ENCODE assay signal across 14 cellular contexts in the genomic region with DNA sequence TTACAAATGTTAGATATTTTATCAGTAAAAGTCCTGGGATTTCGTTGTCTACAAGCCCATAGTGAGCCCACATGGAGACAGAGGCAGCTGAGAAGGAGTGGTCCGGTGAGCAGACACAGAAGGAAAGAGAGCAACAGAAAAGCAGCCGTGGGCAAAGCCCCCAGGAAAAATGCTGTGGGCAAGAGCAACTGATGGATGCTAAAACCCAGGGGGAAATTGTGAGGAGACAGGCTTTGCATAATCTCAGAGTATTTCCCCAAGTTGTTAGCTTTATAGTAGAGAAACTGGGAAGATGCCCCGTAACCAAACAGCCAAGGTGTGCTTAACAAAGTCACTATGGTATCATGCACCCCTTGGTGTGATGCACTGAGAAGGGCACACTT. TPM values are rescaled to one million over a fixed set of nuclear protein-coding genes. Genes with fewer than 3 reads are reported as not detected.
DNase-seq lines count a peak whose midpoint lies in the region; ATAC-seq and TF ChIP-seq lines count a peak whose summit lies in the region.
"Had no signal": no experiment of that assay in that cellular context is flagged by ENCODE, and none has a peak within 500 bp of the region (broad histone marks: within the 10 kb centered on the region; RNA-seq: fewer than 3 reads in every experiment).

No MANE protein-coding gene starts in this region.

- H4K5ac ChIP-seq in IMR-90 (ENCODE audit: low read depth, low read length), result no peak overlapping the region

- H2AK9ac ChIP-seq in IMR-90 (replicated peaks; ENCODE audit: low read depth, low read length, poor library complexity), result no peak overlapping the region

- no peak overlapping the region for H3K23ac ChIP-seq in IMR-90 (ENCODE audit: low read depth, low read length)

- H4K20me1 ChIP-seq in IMR-90 (ENCODE audit: insufficient read depth, low read length), result no peaks in the 10 kb centered on the region

- no peak for TF ChIP-seq CTCF in IMR-90 (conservative IDR thresholded peaks at IDR 0.05; ENCODE audit: low read depth, low read length)
- no peak for TF ChIP-seq CTCF in glutamatergic neuron (IDR thresholded peaks at IDR 0.05; ENCODE audit: partially characterized antibody, unreplicated experiment)

- H3K36me3 ChIP-seq in CD4-positive, CD25-positive, alpha-beta regulatory T cell (ENCODE audit: control insufficient read depth, insufficient read depth, low read length), result no peaks in the 10 kb centered on the region
- H3K36me3 ChIP-seq in IMR-90 (ENCODE audit: control insufficient read depth, insufficient read depth, low read length), result no peaks in the 10 kb centered on the region
- no peaks in the 10 kb centered on the region for H3K36me3 ChIP-seq in naive thymus-derived CD4-positive, alpha-beta T cell (ENCODE audit: control insufficient read depth in 2 of 3, insufficient read depth in 3 of 3, low read length in 3 of 3)
- H3K36me3 ChIP-seq: neural progenitor cell, suprapubic skin had no signal

- CTCF ChIA-PET in IMR-90 (lab: Yijun Ruan, JAX), result no interaction called here
- CTCF ChIA-PET in naive thymus-derived CD4-positive, alpha-beta T cell (lab: Charles Lee), result no interaction called here

- H3K9me3 ChIP-seq in CD4-positive, CD25-positive, alpha-beta regulatory T cell (ENCODE audit: control insufficient read depth in 2 of 2, low read length in 2 of 2), result no peaks in the 10 kb centered on the region
- H3K9me3 ChIP-seq in IMR-90 (ENCODE audit: control insufficient read depth, insufficient read depth, low read length), result no peaks in the 10 kb centered on the region
- no peaks in the 10 kb centered on the region for H3K9me3 ChIP-seq in naive thymus-derived CD4-positive, alpha-beta T cell (ENCODE audit: control insufficient read depth in 2 of 3, low read length in 3 of 3)
- H3K9me3 ChIP-seq: suprapubic skin had no signal

- H2AK5ac ChIP-seq in IMR-90 (ENCODE audit: low read depth, low read length), result peak overlapping the region; percentile 78; the same call in 1 of the 2 replicates

- in situ Hi-C loops in IMR-90 (cut with MboI; ENCODE audit: low sequenced_read_pairs), result no loop called here

- no peak overlapping the region for H3K27ac Mint-ChIP-seq in CD4-positive, CD25-positive, alpha-beta regulatory T cell
- no peak overlapping the region for H3K27ac Mint-ChIP-seq in naive thymus-derived CD4-positive, alpha-beta T cell
- H3K27ac Mint-ChIP-seq in glutamatergic neuron (ENCODE audit: unreplicated experiment), result no peak overlapping the region
- H3K27ac Mint-ChIP-seq: neural progenitor cell had no signal

- no peak overlapping the region for H3K4ac ChIP-seq in IMR-90 (ENCODE audit: low read depth, low read length)

- no peak overlapping the region for H2AFZ ChIP-seq in IMR-90 (replicated peaks; ENCODE audit: low read length, poor library complexity)
- H2AFZ ChIP-seq: neural progenitor cell had no signal

- H3K36me3 Mint-ChIP-seq in CD4-positive, CD25-positive, alpha-beta regulatory T cell, result no peaks in the 10 kb centered on the region
- peaks cover 0 to 3% (median 0%) of the 10 kb centered on the region in 5 donors for H3K36me3 Mint-ChIP-seq in naive thymus-derived CD4-positive, alpha-beta T cell
- no peaks in the 10 kb centered on the region for H3K36me3 Mint-ChIP-seq in glutamatergic neuron (ENCODE audit: unreplicated experiment)
- H3K36me3 Mint-ChIP-seq: neural progenitor cell had no signal

- H3K4me3 Mint-ChIP-seq in CD4-positive, CD25-positive, alpha-beta regulatory T cell, result peak overlapping the region; percentile 37 to 66 (median 46)
- peak overlapping the region in 6 of 10 donors; percentile 1 to 55 (median 40) for H3K4me3 Mint-ChIP-seq in naive thymus-derived CD4-positive, alpha-beta T cell
- H3K4me3 Mint-ChIP-seq in glutamatergic neuron (ENCODE audit: unreplicated experiment), result no peak overlapping the region
- H3K4me3 Mint-ChIP-seq: neural progenitor cell had no signal

- no peak overlapping the region for H3K27ac ChIP-seq in CD4-positive, CD25-positive, alpha-beta regulatory T cell (ENCODE audit: insufficient read depth, low read length, poor library complexity, severe bottlenecking)
- H3K27ac ChIP-seq in IMR-90 (ENCODE audit: insufficient read depth, low read length), result no peak overlapping the region
- H3K27ac ChIP-seq in naive thymus-derived CD4-positive, alpha-beta T cell (ENCODE audit: low read depth, low read length), result no peak overlapping the region
- H3K27ac ChIP-seq: neural progenitor cell, suprapubic skin had no signal

- no peak overlapping the region for H2BK120ac ChIP-seq in IMR-90 (ENCODE audit: low read depth, low read length)

- peaks cover 30% of the 10 kb centered on the region for H3K27me3 Mint-ChIP-seq in CD4-positive, CD25-positive, alpha-beta regulatory T cell
- H3K27me3 Mint-ChIP-seq in naive thymus-derived CD4-positive, alpha-beta T cell, result peaks cover 4 to 48% (median 17%) of the 10 kb centered on the region in 5 donors
- peaks cover 7% of the 10 kb centered on the region for H3K27me3 Mint-ChIP-seq in glutamatergic neuron (ENCODE audit: unreplicated experiment)

- no peak overlapping the region for H2BK20ac ChIP-seq in IMR-90 (ENCODE audit: low read depth, low read length)

- no peak overlapping the region for H4K8ac ChIP-seq in IMR-90 (ENCODE audit: low read depth in 2 of 2, low read length in 2 of 2)

- no peaks in the 10 kb centered on the region for H3K9me1 ChIP-seq in IMR-90 (ENCODE audit: insufficient read depth, low read length)

- peaks cover 19% of the 10 kb centered on the region for H3K4me1 ChIP-seq in CD4-positive, CD25-positive, alpha-beta regulatory T cell (ENCODE audit: control insufficient read depth, insufficient read depth, low read length, poor library complexity, severe bottlenecking)
- H3K4me1 ChIP-seq in IMR-90 (ENCODE audit: control insufficient read depth, insufficient read depth, low read length), result peaks cover 7% of the 10 kb centered on the region
- H3K4me1 ChIP-seq in naive thymus-derived CD4-positive, alpha-beta T cell (ENCODE audit: control insufficient read depth in 2 of 2, insufficient read depth in 2 of 2, low read length in 2 of 2), result peaks cover 0 to 3% of the 10 kb centered on the region in 2 donors

- BruUV-seq in IMR-90 (replicated peaks; lab: Mats Ljungman, UMichigan), result no TSS peak

- TF ChIP-seq POLR2A in IMR-90 (IDR thresholded peaks at IDR 0.05; ENCODE audit: low read depth, low read length), result no peak

- no peak overlapping the region for H3K14ac ChIP-seq in IMR-90 (replicated peaks; ENCODE audit: low read depth, low read length)

- DNase-seq in CD4-positive, CD25-positive, alpha-beta regulatory T cell, result no peak
- DNase-seq in IMR-90 (no peak), ecto neural progenitor cell (ENCODE audit: low spot score) (peak; percentile 16), glutamatergic neuron (no peak), ureter (ENCODE audit: low spot score) (no peak), pons (ENCODE audit: low spot score) (no peak)
- DNase-seq in naive thymus-derived CD4-positive, alpha-beta T cell, result no peak
- DNase-seq: cerebellar nuclear complex, kidney, mesendoderm, NCI-H1048, NCI-H2081 had no signal

- TF ChIP-seq RAD21 in IMR-90 (IDR thresholded peaks at IDR 0.05; ENCODE audit: low read length), result no peak

- H3K27me3 ChIP-seq in CD4-positive, CD25-positive, alpha-beta regulatory T cell (ENCODE audit: control insufficient read depth, insufficient read depth, low read length), result peaks cover 30% of the 10 kb centered on the region
- H3K27me3 ChIP-seq in IMR-90 (ENCODE audit: control insufficient read depth, insufficient read depth, low read length), result peaks cover 3% of the 10 kb centered on the region; the same call in 1 of the 2 replicates
- peaks cover 4 to 6% of the 10 kb centered on the region in 2 donors for H3K27me3 ChIP-seq in naive thymus-derived CD4-positive, alpha-beta T cell (ENCODE audit: control insufficient read depth in 2 of 2, insufficient read depth in 2 of 2, low read length in 2 of 2)

- 55% methylated on average over 2 of the region's 4 CpGs; no CpG with 5 or more reads in 1 of the 2 experiments for WGBS in IMR-90 (ENCODE audit: extremely low coverage in 2 of 2, insufficient read length in 1 of 2), 2 experiments

- H2BK5ac ChIP-seq in IMR-90 (ENCODE audit: low read depth, low read length, poor library complexity, severe bottlenecking), result no peak overlapping the region

- intact Hi-C loops in IMR-90 (cut with micrococcal nuclease), result no loop called here
- intact Hi-C loops in naive thymus-derived CD4-positive, alpha-beta T cell (cut with micrococcal nuclease), result loop anchor here in 1 of 2 donors (2.0 to 5.0 kb wide), 2 partner anchors 33 to 37 kb away; no protein-coding TSS in a partner anchor

- POLR2A ChIA-PET in IMR-90 (lab: Charles Lee; ENCODE audit: unreplicated experiment), result no interaction called here
- POLR2A ChIA-PET in naive thymus-derived CD4-positive, alpha-beta T cell (lab: Charles Lee), result interaction anchor here (0.5 to 0.7 kb wide), 2 partner anchors 8 to 56 kb away, joined by 3 to 4 read pairs; no protein-coding TSS in a partner anchor

- H2BK15ac ChIP-seq in IMR-90 (ENCODE audit: low read depth, low read length), result no peak overlapping the region

- no peak overlapping the region for H4K91ac ChIP-seq in IMR-90 (ENCODE audit: insufficient read depth, low read depth, low read length)

- H3K4me3 ChIP-seq in CD4-positive, CD25-positive, alpha-beta regulatory T cell (ENCODE audit: low read depth, low read length), result no peak overlapping the region
- H3K4me3 ChIP-seq in IMR-90 (ENCODE audit: insufficient read depth, low read depth, low read length), result no peak overlapping the region
- no peak overlapping the region for H3K4me3 ChIP-seq in naive thymus-derived CD4-positive, alpha-beta T cell (ENCODE audit: low read length)
- H3K4me3 ChIP-seq: neural progenitor cell, suprapubic skin had no signal

- H3K56ac ChIP-seq in IMR-90 (ENCODE audit: extremely low read depth, insufficient read depth, low read length), result no peak overlapping the region

- no peak overlapping the region for H3K18ac ChIP-seq in IMR-90 (ENCODE audit: low read depth, low read length)

- no peak for ATAC-seq in CD4-positive, CD25-positive, alpha-beta regulatory T cell (ENCODE audit: low read depth in 2 of 2)
- ATAC-seq in IMR-90 (ENCODE audit: low read depth), result no peak
- ATAC-seq in naive thymus-derived CD4-positive, alpha-beta T cell, result no peak

- no peaks in the 10 kb centered on the region for H3K79me1 ChIP-seq in IMR-90 (ENCODE audit: low read depth in 1 of 2, low read length in 2 of 2)

- H3K4me2 ChIP-seq in IMR-90 (ENCODE audit: low read depth, low read length), result no peak overlapping the region
- H3K4me2 ChIP-seq: neural progenitor cell had no signal

- dilution Hi-C loops in IMR-90 (cut with HindIII; ENCODE audit: low sequenced_read_pairs, unreplicated experiment), result no loop called here

- H3K4me1 Mint-ChIP-seq in CD4-positive, CD25-positive, alpha-beta regulatory T cell, result peaks cover 0 to 13% (median 8%) of the 10 kb centered on the region in 4 donors
- H3K4me1 Mint-ChIP-seq in naive thymus-derived CD4-positive, alpha-beta T cell, result peaks cover 4 to 14% (median 8%) of the 10 kb centered on the region in 7 donors
- H3K4me1 Mint-ChIP-seq in glutamatergic neuron (ENCODE audit: low read depth, unreplicated experiment), result no peaks in the 10 kb centered on the region

- H3K9ac ChIP-seq in IMR-90 (ENCODE audit: low read depth, low read length), result no peak overlapping the region
- H3K9ac ChIP-seq: neural progenitor cell had no signal

- peaks cover 0 to 1% (median 0%) of the 10 kb centered on the region in 7 donors for H3K9me3 Mint-ChIP-seq in CD4-positive, CD25-positive, alpha-beta regulatory T cell
- no peaks in the 10 kb centered on the region for H3K9me3 Mint-ChIP-seq in naive thymus-derived CD4-positive, alpha-beta T cell
- no peaks in the 10 kb centered on the region for H3K9me3 Mint-ChIP-seq in glutamatergic neuron (ENCODE audit: unreplicated experiment)
- H3K9me3 Mint-ChIP-seq: neural progenitor cell had no signal

RNA-seq across cellular contexts. Expression of a gene that starts 35.1 kb away (rescaled TPM):
- not detected for total RNA-seq in CD4-positive, CD25-positive, alpha-beta regulatory T cell
- under 1 TPM in 1 of 4 donors, not detected in 3; 0.06 TPM for polyA plus RNA-seq in CD4-positive, CD25-positive, alpha-beta regulatory T cell
- total RNA-seq in IMR-90 (2012; rRNA removed), result 2.7 and 3.6 TPM in 2 replicates
- polyA plus RNA-seq in IMR-90 (2012; rRNA removed), result 1.2 and 1.5 TPM in 2 replicates
- 0.80 and 1.1 TPM in 2 replicates for polyA plus RNA-seq in IMR-90 (2012; cell fraction: cytosol; rRNA removed)
- 0.63 and 0.79 TPM in 2 replicates for polyA plus RNA-seq in IMR-90 (2012; cell fraction: nucleus; rRNA removed; ENCODE audit: low replicate concordance)
- total RNA-seq in naive thymus-derived CD4-positive, alpha-beta T cell, result under 1 TPM in 3 of 5 experiments, not detected in 2; 0.05 to 0.17 (median 0.08) TPM
- under 1 TPM in 1 of 2 donors, not detected in 1; 0.06 TPM for polyA plus RNA-seq in naive thymus-derived CD4-positive, alpha-beta T cell
- total RNA-seq in glutamatergic neuron (ENCODE audit: unreplicated experiment), result not detected
- total RNA-seq in ureter, result 0.13 TPM
